14 cellular contexts compared by ENCODE assay signal in the genomic region with DNA sequence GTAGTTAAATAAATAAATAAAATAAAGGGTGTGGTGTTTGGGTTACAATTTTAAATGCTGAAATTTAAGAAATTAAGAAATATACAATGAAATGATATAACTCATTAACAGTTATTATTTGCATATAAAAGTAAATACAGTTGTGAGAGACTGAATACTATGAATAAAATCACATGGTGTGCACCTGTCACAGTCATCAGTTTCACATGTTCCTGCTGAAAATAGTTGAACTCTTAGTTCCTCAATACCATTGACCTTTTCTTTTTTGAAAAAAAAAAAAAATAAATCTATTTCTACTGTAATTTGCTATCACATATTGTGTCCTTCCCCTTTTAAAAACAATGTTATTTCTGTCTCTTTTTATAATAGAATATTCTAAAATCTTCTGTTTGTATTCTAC.
DNase-seq lines count a peak whose midpoint lies in the region; ATAC-seq lines count a peak whose summit lies in the region.
"Had no signal": no experiment of that assay in that cellular context is flagged by ENCODE, and none has a peak within 500 bp of the region (broad histone marks: within the 10 kb centered on the region; RNA-seq: fewer than 3 reads in every experiment).

No MANE protein-coding gene starts in this region.

- no peak overlapping the region for H3K9ac ChIP-seq in endocrine pancreas (ENCODE audit: control insufficient read depth, insufficient read depth, low read length)

- H3K27ac ChIP-seq in naive thymus-derived CD4-positive, alpha-beta T cell (ENCODE audit: low read depth, low read length) = no peak overlapping the region
- H3K27ac ChIP-seq: brain microvascular endothelial cell, C4-2B, ovary had no signal

- DNase-seq in naive thymus-derived CD4-positive, alpha-beta T cell = no peak
- DNase-seq in anterior cingulate cortex (lab: John Stamatoyannopoulos, UW) (no peak), superior temporal gyrus (ENCODE audit: extremely low spot score) (no peak)
- DNase-seq in activated CD4-positive, alpha-beta T cell treated with anti-CD3 and anti-CD28 coated beads for 4 hours = no peak
- DNase-seq: NCI-H526 treated with DMSO at 0.1 percent for 48 hours had no signal

- H3K4me3 ChIP-seq in endocrine pancreas (ENCODE audit: control insufficient read depth, insufficient read depth, low read length) = peak overlapping the region; percentile 38
- H3K4me3 ChIP-seq in naive thymus-derived CD4-positive, alpha-beta T cell (ENCODE audit: low read length) = no peak overlapping the region
- H3K4me3 ChIP-seq: GM23338, ovary had no signal

- H3K4me1 ChIP-seq in endocrine pancreas (ENCODE audit: control insufficient read depth, insufficient read depth, low read length) = peaks cover 4% of the 10 kb centered on the region
- H3K4me1 ChIP-seq in naive thymus-derived CD4-positive, alpha-beta T cell (ENCODE audit: control insufficient read depth in 2 of 2, insufficient read depth in 2 of 2, low read length in 2 of 2) = peaks cover 0 to 4% of the 10 kb centered on the region in 2 donors

- H3K9me3 ChIP-seq in endocrine pancreas (ENCODE audit: control insufficient read depth, low read length) = no peaks in the 10 kb centered on the region
- no peaks in the 10 kb centered on the region for H3K9me3 ChIP-seq in naive thymus-derived CD4-positive, alpha-beta T cell (ENCODE audit: control insufficient read depth in 2 of 3, low read length in 3 of 3)
- H3K9me3 ChIP-seq: ovary had no signal

- peaks cover 0 to 20% (median 4%) of the 10 kb centered on the region in 5 donors for H3K27me3 Mint-ChIP-seq in naive thymus-derived CD4-positive, alpha-beta T cell

- POLR2A ChIA-PET in naive thymus-derived CD4-positive, alpha-beta T cell (lab: Charles Lee) = interaction anchor here (1.2 to 4.2 kb wide), 8 partner anchors 19 to 155 kb away, joined by 3 to 47 read pairs (median 6); a partner anchor contains a TSS

- H3K27me3 ChIP-seq in endocrine pancreas (ENCODE audit: control insufficient read depth, insufficient read depth, low read length) = no peaks in the 10 kb centered on the region
- H3K27me3 ChIP-seq in naive thymus-derived CD4-positive, alpha-beta T cell (ENCODE audit: control insufficient read depth in 2 of 2, insufficient read depth in 2 of 2, low read length in 2 of 2) = no peaks in the 10 kb centered on the region
- H3K27me3 ChIP-seq: brain microvascular endothelial cell, ovary had no signal

- ATAC-seq in GM18873 (IDR thresholded peaks at IDR 0.05; ENCODE audit: low FRiP score, unreplicated experiment) (peak; percentile 64), GM21723 (IDR thresholded peaks at IDR 0.05; ENCODE audit: unreplicated experiment) (peak; percentile 78), HG03135 (IDR thresholded peaks at IDR 0.05; ENCODE audit: unreplicated experiment) (peak; percentile 69)
- no peak for ATAC-seq in naive thymus-derived CD4-positive, alpha-beta T cell

- intact Hi-C loops in naive thymus-derived CD4-positive, alpha-beta T cell (cut with micrococcal nuclease) = loop anchor here (1.0 to 10.0 kb wide), 10 partner anchors 26 to 1825 kb away; no protein-coding TSS in a partner anchor

- H3K36me3 ChIP-seq in endocrine pancreas (ENCODE audit: control insufficient read depth, insufficient read depth, low read length) = no peaks in the 10 kb centered on the region
- H3K36me3 ChIP-seq in naive thymus-derived CD4-positive, alpha-beta T cell (ENCODE audit: control insufficient read depth in 2 of 3, insufficient read depth in 3 of 3, low read length in 3 of 3) = no peaks in the 10 kb centered on the region
- H3K36me3 ChIP-seq: brain microvascular endothelial cell, ovary had no signal

- H3K9me3 Mint-ChIP-seq in naive thymus-derived CD4-positive, alpha-beta T cell = peaks cover 0 to 2% (median 0%) of the 10 kb centered on the region in 11 donors
- H3K9me3 Mint-ChIP-seq: activated T-helper 1 cell treated with anti-CD3 and anti-CD28 coated beads, Interleukin-12 subunit alpha, Interleukin-12 subunit beta, Interleukin-2, Interleukin-4 antibody, amounts not matched to agents 30 ng/mL and 10 ng/mL and 1 ng/mL, durations not matched to agents 14 hours and 24 hours and 36 hours; GM23338 had no signal

- H3K4me3 Mint-ChIP-seq in naive thymus-derived CD4-positive, alpha-beta T cell = no peak overlapping the region
- H3K4me3 Mint-ChIP-seq: activated T-helper 1 cell treated with anti-CD3 and anti-CD28 coated beads, Interleukin-12 subunit alpha, Interleukin-12 subunit beta, Interleukin-2, Interleukin-4 antibody, amounts not matched to agents 30 ng/mL and 10 ng/mL and 1 ng/mL, durations not matched to agents 14 hours and 24 hours and 36 hours; GM23338 had no signal

- CTCF ChIA-PET in naive thymus-derived CD4-positive, alpha-beta T cell (lab: Charles Lee) = interaction anchor here (0.6 to 4.7 kb wide), 12 partner anchors 8 to 156 kb away, joined by 3 to 52 read pairs (median 4); no protein-coding TSS in a partner anchor

- H3K36me3 Mint-ChIP-seq in naive thymus-derived CD4-positive, alpha-beta T cell = no peaks in the 10 kb centered on the region

- H3K4me1 Mint-ChIP-seq in naive thymus-derived CD4-positive, alpha-beta T cell = peaks cover 0 to 22% (median 9%) of the 10 kb centered on the region in 7 donors
- H3K4me1 Mint-ChIP-seq: GM23338 had no signal

- H3K27ac Mint-ChIP-seq in naive thymus-derived CD4-positive, alpha-beta T cell = no peak overlapping the region
- H3K27ac Mint-ChIP-seq: activated T-helper 1 cell treated with anti-CD3 and anti-CD28 coated beads, Interleukin-12 subunit alpha, Interleukin-12 subunit beta, Interleukin-2, Interleukin-4 antibody, amounts not matched to agents 30 ng/mL and 10 ng/mL and 1 ng/mL, durations not matched to agents 14 hours and 24 hours and 36 hours; GM23338 had no signal
